In the genomic region with DNA sequence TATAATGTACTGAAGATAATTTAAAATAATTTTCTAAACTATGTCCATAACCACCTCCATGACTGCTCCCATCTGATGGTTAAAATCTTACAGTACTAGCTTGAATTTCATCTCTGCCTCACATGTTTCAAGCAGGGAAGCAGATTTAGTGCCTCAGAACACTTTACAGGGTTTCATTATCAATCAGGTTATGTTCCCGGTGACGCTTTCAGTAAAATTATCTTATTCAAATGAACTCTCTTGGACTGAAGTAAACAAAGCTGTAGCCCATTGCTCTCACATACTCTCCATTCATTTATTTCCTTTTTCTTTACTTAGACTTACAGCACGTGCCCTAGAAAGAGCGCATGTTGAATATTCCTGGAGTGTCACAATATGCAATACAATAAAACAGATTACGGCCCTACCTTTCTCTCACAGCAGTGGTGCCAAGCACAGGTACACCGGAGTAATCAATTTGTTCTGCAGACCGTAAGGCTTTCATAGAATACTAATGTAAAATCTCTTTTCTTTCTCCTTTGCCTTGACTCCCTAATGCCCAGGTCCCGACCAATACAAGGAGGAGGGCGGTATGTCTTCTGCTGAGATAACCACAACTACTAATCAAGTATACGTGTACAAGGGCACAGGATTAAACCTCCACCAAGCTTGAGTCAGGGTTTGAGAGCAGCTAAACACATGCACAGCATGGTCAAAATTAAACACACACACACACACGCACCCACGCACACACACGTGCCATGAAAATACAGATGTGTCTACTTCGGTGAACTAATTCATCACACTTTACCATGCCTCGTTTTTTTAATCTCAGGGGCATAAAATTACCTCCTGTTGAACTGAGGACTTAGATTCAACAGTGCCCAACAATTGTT, we compare ENCODE assay signal across 11 cellular contexts.
A peak's percentile ranks its signal among the peaks of the same experiment; 100 is the strongest.
DNase-seq lines count a peak whose midpoint lies in the region; ATAC-seq and TF ChIP-seq lines count a peak whose summit lies in the region.
"Had no signal": no experiment of that assay in that cellular context is flagged by ENCODE, and none has a peak within 500 bp of the region (broad histone marks: within the 10 kb centered on the region; RNA-seq: fewer than 3 reads in every experiment).

No MANE protein-coding gene starts in this region.

- no peak overlapping the region for H3K27ac Mint-ChIP-seq in activated T-helper 17 cell treated with anti-CD3 and anti-CD28 coated beads, Interleukin-2, amount 50 U/mL, for 72 hours

- H3K9me3 Mint-ChIP-seq in activated T-helper 17 cell treated with anti-CD3 and anti-CD28 coated beads, Interleukin-2, amount 50 U/mL, for 72 hours: no peaks in the 10 kb centered on the region

- no peaks in the 10 kb centered on the region for H3K27me3 Mint-ChIP-seq in activated T-helper 17 cell treated with anti-CD3 and anti-CD28 coated beads, Interleukin-2, amount 50 U/mL, for 72 hours

- H3K36me3 ChIP-seq in BLaER1: peaks cover 78% of the 10 kb centered on the region
- no peaks in the 10 kb centered on the region for H3K36me3 ChIP-seq in right atrium auricular region
- H3K36me3 ChIP-seq: ascending aorta, uterus had no signal

- no peak overlapping the region for H3K9ac ChIP-seq in BLaER1

- H4K20me1 ChIP-seq in BLaER1: peaks cover 100% of the 10 kb centered on the region

- 0 out of 2 replicates have a peak overlapping the region, but pooled peaks have one; percentile 1 for H3K4me2 ChIP-seq in BLaER1

- H3K4me3 ChIP-seq in BLaER1 (no peak overlapping the region), right atrium auricular region (no peak overlapping the region)
- H3K4me3 ChIP-seq: ascending aorta, uterus had no signal

- peak overlapping the region; percentile 28 for H3K4me3 Mint-ChIP-seq in activated T-helper 17 cell treated with anti-CD3 and anti-CD28 coated beads, Interleukin-2, amount 50 U/mL, for 72 hours

- H3K27ac ChIP-seq in BLaER1 (no peak overlapping the region), right atrium auricular region (no peak overlapping the region)
- H3K27ac ChIP-seq: ascending aorta, uterus, VCaP had no signal

- peaks cover 20% of the 10 kb centered on the region for H3K4me1 Mint-ChIP-seq in activated T-helper 17 cell treated with anti-CD3 and anti-CD28 coated beads, Interleukin-2, amount 50 U/mL, for 72 hours

- ATAC-seq in GM19455 (IDR thresholded peaks at IDR 0.05; ENCODE audit: unreplicated experiment) (peak; percentile 90), HG03095 (IDR thresholded peaks at IDR 0.05; ENCODE audit: unreplicated experiment) (peak; percentile 90)
- ATAC-seq in activated T-helper 17 cell treated with anti-CD3 and anti-CD28 coated beads, Interleukin-2, amount 50 U/mL, for 72 hours (replicated peaks): peak; percentile 62

- H3K9me3 ChIP-seq in BLaER1 (no peaks in the 10 kb centered on the region), right atrium auricular region (no peaks in the 10 kb centered on the region)
- H3K9me3 ChIP-seq: ascending aorta, uterus had no signal

- DNase-seq in occipital lobe (lab: John Stamatoyannopoulos, UW): no peak
- DNase-seq in middle frontal gyrus (ENCODE audit: extremely low spot score, low spot score): no peak
- no peak for DNase-seq in right atrium auricular region (ENCODE audit: low spot score)
- DNase-seq in stimulated activated CD4-positive, alpha-beta T cell treated with anti-CD3 and anti-CD28 coated beads, Interleukin-2, amount 100 ng/mL, for 24 hours: no peak
- DNase-seq: uterus had no signal

- H3K27me3 ChIP-seq in BLaER1 (no peaks in the 10 kb centered on the region), right atrium auricular region (no peaks in the 10 kb centered on the region)
- H3K27me3 ChIP-seq: ascending aorta, uterus had no signal

- H3K36me3 Mint-ChIP-seq in activated T-helper 17 cell treated with anti-CD3 and anti-CD28 coated beads, Interleukin-2, amount 50 U/mL, for 72 hours (ENCODE audit: low read depth): no peaks in the 10 kb centered on the region

- H3K4me1 ChIP-seq in BLaER1: peaks cover 74% of the 10 kb centered on the region
- peaks cover 0 to 46% of the 10 kb centered on the region in 2 donors for H3K4me1 ChIP-seq in right atrium auricular region

- no peak for TF ChIP-seq CTCF in right atrium auricular region (IDR thresholded peaks at IDR 0.05)
